In the genomic region with DNA sequence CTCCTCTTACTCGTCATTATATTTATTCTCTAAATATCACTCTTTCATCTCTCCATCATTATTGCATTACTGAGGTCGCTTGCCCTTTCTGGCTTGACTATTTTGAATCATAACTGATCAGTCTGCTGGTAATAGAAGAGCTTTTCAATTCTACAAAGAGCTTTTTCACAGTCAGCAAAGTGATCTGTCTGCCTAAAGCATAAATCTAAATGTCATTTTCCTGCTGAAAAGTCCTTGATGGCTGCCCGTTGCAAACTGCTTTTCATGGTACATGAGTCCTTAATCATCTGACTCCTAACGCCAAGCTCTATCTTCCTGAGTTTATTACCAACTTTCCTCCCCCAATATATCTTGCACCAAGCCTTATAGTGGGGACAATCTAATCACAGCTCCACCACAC, we compare ENCODE assay signal across 22 cellular contexts. TPM values are rescaled to one million over a fixed set of nuclear protein-coding genes. Genes with fewer than 3 reads are reported as not detected.
"Had no signal": no experiment of that assay in that cellular context is flagged by ENCODE, and none has a peak within 500 bp of the region (broad histone marks: within the 10 kb centered on the region; RNA-seq: fewer than 3 reads in every experiment).

No MANE protein-coding gene starts in this region.

- DNase-seq: activated CD4-positive, alpha-beta T cell treated with anti-CD3 and anti-CD28 coated beads for 36 hours; activated CD4-positive, CD25-positive, alpha-beta regulatory T cell; activated CD8-positive, alpha-beta memory T cell treated with anti-CD3 and anti-CD28 coated beads, Interleukin-2, amount 10 ng/mL, durations not matched to agents 7 days and 5 days; activated CD8-positive, alpha-beta T cell treated with anti-CD3 and anti-CD28 coated beads, Interleukin-2, amount 10 ng/mL, durations not matched to agents 7 days and 5 days; activated naive CD8-positive, alpha-beta T cell treated with anti-CD3 and anti-CD28 coated beads, Interleukin-2, amount 50 U/mL, for 24 hours; activated T-cell treated with anti-CD3 and anti-CD28 coated beads, Interleukin-2, amount 50 U/mL, for 48 hours; amygdala; dermis blood vessel endothelial cell; effector CD4-positive, alpha-beta T cell; esophagus squamous epithelium; left ventricle myocardium superior; mucosa of descending colon; occipital lobe; psoas muscle; stimulated activated naive CD4-positive, alpha-beta T cell treated with Interleukin-2 at 50 U/mL for 16 hours had no signal

- H3K9me3 ChIP-seq: esophagus squamous epithelium, mucosa of descending colon, psoas muscle, right atrium auricular region, tibial nerve had no signal

- H3K4me1 ChIP-seq: esophagus squamous epithelium, parathyroid adenoma, psoas muscle, right atrium auricular region had no signal

- H3K27me3 ChIP-seq: esophagus squamous epithelium, right atrium auricular region, tibial nerve had no signal

- H3K36me3 ChIP-seq: esophagus squamous epithelium, right atrium auricular region, tibial nerve had no signal

- H3K4me3 ChIP-seq: esophagus squamous epithelium, mucosa of descending colon, psoas muscle, right atrium auricular region, tibial nerve had no signal

- H3K9ac ChIP-seq: parathyroid adenoma had no signal

- H3K27ac ChIP-seq: epithelial cell of prostate, esophagus squamous epithelium, parathyroid adenoma, psoas muscle, right atrium auricular region had no signal

- ATAC-seq: activated CD4-positive, alpha-beta T cell treated with anti-CD3 and anti-CD28 coated beads for 36 hours; activated CD8-positive, alpha-beta memory T cell treated with anti-CD3 and anti-CD28 coated beads, Interleukin-2, amount 10 ng/mL, durations not matched to agents 7 days and 5 days; activated CD8-positive, alpha-beta T cell treated with anti-CD3 and anti-CD28 coated beads, Interleukin-2, amount 10 ng/mL, durations not matched to agents 7 days and 5 days; activated naive CD8-positive, alpha-beta T cell treated with anti-CD3 and anti-CD28 coated beads, Interleukin-2, amount 50 U/mL, for 24 hours; left ventricle myocardium superior; mucosa of descending colon; natural killer cell treated with Interleukin-12 subunit alpha and Interleukin-12 subunit beta and Interleukin-15 and Interleukin-18, amount 100 ng/mL, for 72 hours; psoas muscle had no signal

- H2AFZ ChIP-seq: parathyroid adenoma had no signal

- H3K79me2 ChIP-seq: parathyroid adenoma had no signal

RNA-seq across cellular contexts. Expression of gene THSD7A, which starts 39.9 kb away (rescaled TPM):
- total RNA-seq: activated CD4-positive, alpha-beta T cell treated with anti-CD3 and anti-CD28 coated beads for 36 hours; activated CD8-positive, alpha-beta memory T cell treated with anti-CD3 and anti-CD28 coated beads, Interleukin-2, amount 10 ng/mL, durations not matched to agents 7 days and 5 days; activated CD8-positive, alpha-beta T cell treated with anti-CD3 and anti-CD28 coated beads, Interleukin-2, amount 10 ng/mL, durations not matched to agents 7 days and 5 days; activated T-helper 2 cell treated with anti-CD3 and anti-CD28 coated beads, Interferon-gamma antibody, Interleukin-2, Interleukin-4, amounts not matched to agents 10 μg/mL and 5 μg/mL and 100 μg/mL, durations not matched to agents 14 hours and 24 hours and 36 hours; myocyte had no signal
